Comparison of ENCODE assay signal across 17 cellular contexts in the genomic region with DNA sequence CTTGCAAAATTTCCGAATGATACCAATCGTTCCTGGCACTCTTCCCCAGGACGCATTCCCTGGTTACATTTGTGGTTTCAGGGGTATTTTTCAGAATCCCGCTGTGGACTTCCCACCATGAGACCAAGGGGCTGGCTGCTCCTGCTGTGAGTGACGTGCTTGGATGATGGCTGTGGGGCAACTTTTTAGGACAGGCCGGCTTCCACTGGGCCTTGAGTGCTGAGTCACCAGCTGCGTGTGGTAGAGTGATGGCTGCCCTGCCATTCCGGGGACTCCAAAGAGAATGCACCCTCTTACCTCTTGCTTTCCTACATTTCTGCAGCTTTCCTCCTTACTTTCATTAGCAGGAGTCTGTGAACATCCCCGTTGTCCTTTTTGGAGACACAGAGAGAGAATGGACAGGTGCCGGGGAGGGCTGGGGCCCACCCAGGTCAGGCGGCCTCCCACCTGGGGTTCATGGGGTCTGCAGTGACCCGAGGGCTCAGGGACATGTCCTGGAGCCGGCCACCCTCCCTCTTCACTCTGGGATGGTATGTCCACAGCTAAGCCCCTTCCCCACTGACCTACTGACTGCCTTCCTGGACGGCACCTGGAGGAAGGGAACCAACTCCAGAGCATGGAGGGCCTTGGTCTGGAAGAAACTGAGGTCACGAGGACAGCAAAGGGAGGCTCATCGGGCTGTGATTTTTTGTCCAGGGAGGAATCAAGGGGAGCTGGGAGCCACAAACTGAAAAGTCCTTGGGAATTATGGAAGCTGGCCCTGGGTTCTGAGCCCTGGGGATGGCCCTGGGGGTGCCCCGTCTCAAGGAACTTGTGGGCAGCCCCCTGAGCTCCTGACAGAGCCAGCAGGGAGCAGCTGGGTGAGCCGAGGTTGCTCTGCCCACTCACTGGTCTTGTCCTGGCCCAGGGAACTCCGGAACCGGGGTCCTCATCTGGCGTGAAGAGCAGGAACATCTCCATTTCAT.
DNase-seq lines count a peak whose midpoint lies in the region; TF ChIP-seq lines count a peak whose summit lies in the region.
"Had no signal": no experiment of that assay in that cellular context is flagged by ENCODE, and none has a peak within 500 bp of the region (broad histone marks: within the 10 kb centered on the region; RNA-seq: fewer than 3 reads in every experiment).

No MANE protein-coding gene starts in this region.

- TF ChIP-seq CTCF in kidney epithelial cell (IDR thresholded peaks at IDR 0.05; ENCODE audit: insufficient read depth, low read length, poor library complexity, severe bottlenecking) = no peak

- no peaks in the 10 kb centered on the region for H3K36me3 ChIP-seq in kidney epithelial cell (ENCODE audit: control insufficient read depth, insufficient read depth, low read length)
- H3K36me3 ChIP-seq: WERI-Rb-1 had no signal

- H3K27ac Mint-ChIP-seq in activated naive CD4-positive, alpha-beta T cell treated with anti-CD3 and anti-CD28 coated beads, Interleukin-2, amount 10 ng/mL, durations not matched to agents 7 days and 5 days = peak overlapping the region; percentile 33
- H3K27ac Mint-ChIP-seq: CD4-positive, alpha-beta T cell; memory B cell; nephron; stimulated activated naive CD8-positive, alpha-beta T cell treated with anti-CD3 and anti-CD28 coated beads, Interleukin-15, Interleukin-2, amounts not matched to agents 100 ng/mL and 50 ng/mL, for 24 hours; T-cell had no signal

- no peak overlapping the region for H3K4me3 ChIP-seq in kidney epithelial cell (ENCODE audit: low read depth, low read length)

- no peaks in the 10 kb centered on the region for H3K4me1 Mint-ChIP-seq in activated naive CD4-positive, alpha-beta T cell treated with anti-CD3 and anti-CD28 coated beads, Interleukin-2, amount 10 ng/mL, durations not matched to agents 7 days and 5 days
- H3K4me1 Mint-ChIP-seq: memory B cell, T-cell had no signal

- H3K4me3 Mint-ChIP-seq in activated naive CD4-positive, alpha-beta T cell treated with anti-CD3 and anti-CD28 coated beads, Interleukin-2, amount 10 ng/mL, durations not matched to agents 7 days and 5 days = no peak overlapping the region
- H3K4me3 Mint-ChIP-seq: CD4-positive, alpha-beta T cell; memory B cell; nephron; stimulated activated naive CD8-positive, alpha-beta T cell treated with anti-CD3 and anti-CD28 coated beads, Interleukin-15, Interleukin-2, amounts not matched to agents 100 ng/mL and 50 ng/mL, for 24 hours; T-cell had no signal

- CTCF ChIA-PET in activated naive CD4-positive, alpha-beta T cell treated with anti-CD3 and anti-CD28 coated beads, Interleukin-2, amount 10 ng/mL, durations not matched to agents 7 days and 5 days (lab: Charles Lee) = no interaction called here

- no peaks in the 10 kb centered on the region for H3K27me3 ChIP-seq in kidney epithelial cell (ENCODE audit: control insufficient read depth, insufficient read depth, low read length)

- no peaks in the 10 kb centered on the region for H3K9me3 Mint-ChIP-seq in activated naive CD4-positive, alpha-beta T cell treated with anti-CD3 and anti-CD28 coated beads, Interleukin-2, amount 10 ng/mL, durations not matched to agents 7 days and 5 days
- H3K9me3 Mint-ChIP-seq: CD4-positive, alpha-beta T cell; memory B cell; nephron; stimulated activated naive CD8-positive, alpha-beta T cell treated with anti-CD3 and anti-CD28 coated beads, Interleukin-15, Interleukin-2, amounts not matched to agents 100 ng/mL and 50 ng/mL, for 24 hours; T-cell had no signal

- no peak for DNase-seq in activated naive CD4-positive, alpha-beta T cell treated with anti-CD3 and anti-CD28 coated beads, Interleukin-2, amount 10 ng/mL, durations not matched to agents 7 days and 5 days
- no peak for DNase-seq in activated naive CD4-positive, alpha-beta T cell (lab: John Stamatoyannopoulos, UW)
- peak; percentile 1 for DNase-seq in activated CD8-positive, alpha-beta memory T cell treated with anti-CD3 and anti-CD28 coated beads, Interleukin-2, amount 50 U/mL, for 4 hours
- DNase-seq in kidney epithelial cell (ENCODE audit: low read depth) (peak; percentile 16), stromal cell of bone marrow (ENCODE audit: low read depth) (peak; percentile 8), RKO (ENCODE audit: low spot score) (no peak), NCI-H446 treated with DMSO at 0.1 percent for 48 hours (lab: John Stamatoyannopoulos, UW) (no peak), NCI-H1417 treated with DMSO at 0.1 percent for 48 hours (lab: John Stamatoyannopoulos, UW) (no peak)
- DNase-seq: ACHN, HCEC 1CT, NCI-H146, WERI-Rb-1 had no signal

- no peaks in the 10 kb centered on the region for H3K36me3 Mint-ChIP-seq in activated naive CD4-positive, alpha-beta T cell treated with anti-CD3 and anti-CD28 coated beads, Interleukin-2, amount 10 ng/mL, durations not matched to agents 7 days and 5 days
- H3K36me3 Mint-ChIP-seq: memory B cell, T-cell had no signal

- peaks cover 14% of the 10 kb centered on the region for H3K27me3 Mint-ChIP-seq in activated naive CD4-positive, alpha-beta T cell treated with anti-CD3 and anti-CD28 coated beads, Interleukin-2, amount 10 ng/mL, durations not matched to agents 7 days and 5 days
- H3K27me3 Mint-ChIP-seq: stimulated activated naive CD8-positive, alpha-beta T cell treated with anti-CD3 and anti-CD28 coated beads, Interleukin-15, Interleukin-2, amounts not matched to agents 100 ng/mL and 50 ng/mL, for 24 hours had no signal

Comparison
In these comparisons a context has a peak if more than half of its experiments do, and no peak if none do; other contexts are left out.
1. DNase-seq: peak in activated CD8-positive, alpha-beta memory T cell treated with anti-CD3 and anti-CD28 coated beads, Interleukin-2, amount 50 U/mL, for 4 hours (single experiment), kidney epithelial cell (single experiment) and stromal cell of bone marrow (single experiment); none in activated naive CD4-positive, alpha-beta T cell treated with anti-CD3 and anti-CD28 coated beads, Interleukin-2, amount 10 ng/mL, durations not matched to agents 7 days and 5 days (single experiment), activated naive CD4-positive, alpha-beta T cell (0 of 4), RKO (single experiment), NCI-H446 treated with DMSO at 0.1 percent for 48 hours (single experiment) and NCI-H1417 treated with DMSO at 0.1 percent for 48 hours (single experiment).